10 cellular contexts compared by ENCODE assay signal in genomic region chr17:80453126-80453979, GRCh38. TPM values are rescaled to one million over a fixed set of nuclear protein-coding genes. Genes with fewer than 3 reads are reported as not detected.
DNase-seq lines count a peak whose midpoint lies in the region; ATAC-seq and TF ChIP-seq lines count a peak whose summit lies in the region.
"Had no signal": no experiment of that assay in that cellular context is flagged by ENCODE, and none has a peak within 500 bp of the region (broad histone marks: within the 10 kb centered on the region; RNA-seq: fewer than 3 reads in every experiment).

No MANE protein-coding gene starts in this region.

- no peak overlapping the region for H2BK5ac ChIP-seq in trophoblast cell (ENCODE audit: low read depth, low read length, poor library complexity)

- H3K79me1 ChIP-seq in trophoblast cell (ENCODE audit: low read length), result peaks cover 11% of the 10 kb centered on the region

- 66% methylated on average over 18 of the region's 18 CpGs for WGBS in GM23248 (ENCODE audit: low coverage in 1 of 2, low lambda C conversion rate in 2 of 2, missing lambda C conversion rate in 2 of 2), 2 experiments
- no CpG with 5 or more reads among the region's 18 CpGs for WGBS in trophoblast cell (ENCODE audit: extremely low coverage, insufficient coverage, insufficient read length)

- no peaks in the 10 kb centered on the region for H3K9me2 ChIP-seq in GM23248 (ENCODE audit: insufficient read depth)

- ATAC-seq in sciatic nerve, result no peak
- no peak for ATAC-seq in GM19463 (IDR thresholded peaks at IDR 0.05; ENCODE audit: unreplicated experiment)

- peak overlapping the region; percentile 94 for H4K8ac ChIP-seq in trophoblast cell (ENCODE audit: low read depth, low read length)

- H3K36me3 ChIP-seq in GM23248 (ENCODE audit: low read depth) (no peaks in the 10 kb centered on the region), OCI-LY3 (replicated peaks; ENCODE audit: low read depth, low read length) (no peaks in the 10 kb centered on the region), trophoblast cell (ENCODE audit: control insufficient read depth in 1 of 2, insufficient read depth in 2 of 2, low read length in 2 of 2) (no peaks in the 10 kb centered on the region)

- H3K27ac ChIP-seq in GM23248, result no peak overlapping the region
- H3K27ac ChIP-seq in OCI-LY3 (ENCODE audit: low read length), result no peak overlapping the region
- no peak overlapping the region for H3K27ac ChIP-seq in trophoblast cell (ENCODE audit: low read depth, low read length)

- intact Hi-C loops in sciatic nerve (cut with DNase I), result no loop called here

- no peak overlapping the region for H2AFZ ChIP-seq in GM23248
- H2AFZ ChIP-seq in OCI-LY3 (ENCODE audit: low read depth, low read length), result no peak overlapping the region
- H2AFZ ChIP-seq in trophoblast cell (ENCODE audit: insufficient read depth, low read length, poor library complexity), result no peak overlapping the region

- H3F3A ChIP-seq in GM23248 (ENCODE audit: insufficient read depth), result peaks cover 16% of the 10 kb centered on the region

- no peak overlapping the region for H3K14ac ChIP-seq in trophoblast cell (ENCODE audit: low read length)

- H3K27me3 ChIP-seq in GM23248 (replicated peaks; ENCODE audit: insufficient read depth), result no peaks in the 10 kb centered on the region
- H3K27me3 ChIP-seq in OCI-LY3 (ENCODE audit: low read depth, low read length), result no peaks in the 10 kb centered on the region
- H3K27me3 ChIP-seq in trophoblast cell (ENCODE audit: insufficient read depth, low read length), result no peaks in the 10 kb centered on the region

- in situ Hi-C loops in GM23248 (cut with MboI), result no loop called here

- no peaks in the 10 kb centered on the region for H4K20me1 ChIP-seq in GM23248 (ENCODE audit: insufficient read depth)
- no peaks in the 10 kb centered on the region for H4K20me1 ChIP-seq in OCI-LY3 (ENCODE audit: insufficient read depth, low read length)

- H3K9ac ChIP-seq in GM23248 (no peak overlapping the region; the same call in 1 of the 2 replicates), OCI-LY3 (ENCODE audit: low read length) (peak overlapping the region; percentile 98; the same call in 1 of the 2 replicates), trophoblast cell (ENCODE audit: low read length) (no peak overlapping the region)

- H3K79me2 ChIP-seq in GM23248 (ENCODE audit: insufficient read depth), result no peaks in the 10 kb centered on the region
- H3K79me2 ChIP-seq in OCI-LY3 (ENCODE audit: low read length), result peaks cover 9% of the 10 kb centered on the region; the same call in 1 of the 2 replicates
- H3K79me2 ChIP-seq in trophoblast cell (ENCODE audit: control insufficient read depth, insufficient read depth, low read length, poor library complexity), result peaks cover 7% of the 10 kb centered on the region

- TF ChIP-seq CTCF in OCI-LY3 (IDR thresholded peaks at IDR 0.05; ENCODE audit: low read depth, low read length), result no peak
- TF ChIP-seq CTCF in epithelial cell of esophagus (IDR thresholded peaks at IDR 0.05; ENCODE audit: insufficient read depth, low read depth, low read length, missing control alignments), result no peak

- H3K4me1 ChIP-seq in GM23248 (ENCODE audit: insufficient read depth), result peaks cover 22% of the 10 kb centered on the region
- peaks cover 14% of the 10 kb centered on the region for H3K4me1 ChIP-seq in OCI-LY3 (ENCODE audit: low read length)
- H3K4me1 ChIP-seq in trophoblast cell (ENCODE audit: control insufficient read depth in 1 of 2, insufficient read depth in 2 of 2, low read length in 2 of 2), result peaks cover 5 to 7% of the 10 kb centered on the region in 2 experiments

- H3K4ac ChIP-seq in trophoblast cell (ENCODE audit: low read depth, low read length), result no peak overlapping the region

- H3K4me2 ChIP-seq in GM23248 (ENCODE audit: unreplicated experiment) (peak overlapping the region; percentile 82), OCI-LY3 (ENCODE audit: low read length) (peak overlapping the region; percentile 97), trophoblast cell (ENCODE audit: low read length) (peak overlapping the region; percentile 93)

- H2BK120ac ChIP-seq in trophoblast cell (ENCODE audit: insufficient read depth, low read length, poor library complexity), result no peak overlapping the region

- H4K91ac ChIP-seq in trophoblast cell (ENCODE audit: low read depth, low read length), result peak overlapping the region; percentile 91

- no peak overlapping the region for H2AK5ac ChIP-seq in trophoblast cell (ENCODE audit: low read length)

- H3K4me3 ChIP-seq in GM23248 (peak overlapping the region; percentile 92), OCI-LY3 (ENCODE audit: low read length) (peak overlapping the region; percentile 93), epithelial cell of esophagus (ENCODE audit: low read length) (peak overlapping the region; percentile 78), trophoblast cell (ENCODE audit: low read depth, low read length) (no peak overlapping the region)

- no peak overlapping the region for H3K18ac ChIP-seq in trophoblast cell (ENCODE audit: low read length)

- H2BK12ac ChIP-seq in trophoblast cell (ENCODE audit: low read length), result no peak overlapping the region

- H3K9me3 ChIP-seq in GM23248 (ENCODE audit: low read depth) (no peaks in the 10 kb centered on the region), OCI-LY3 (ENCODE audit: insufficient read depth, low read length) (no peaks in the 10 kb centered on the region), trophoblast cell (ENCODE audit: insufficient read depth, low read depth, low read length) (peaks cover 6% of the 10 kb centered on the region)

- peak overlapping the region; percentile 75 for H4K12ac ChIP-seq in trophoblast cell (ENCODE audit: low read depth, low read length)

- DNase-seq in GM23248 (peak; percentile 59), epithelial cell of esophagus (ENCODE audit: low read depth) (peak; percentile 35), trophoblast cell (no peak), sciatic nerve (ENCODE audit: low spot score) (no peak), LoVo (ENCODE audit: low spot score) (no peak), DMS79 treated with DMSO at 0.1 percent for 48 hours (lab: John Stamatoyannopoulos, UW) (no peak)
- DNase-seq: aorta; NK-92 treated with Interleukin-12 subunit alpha and Interleukin-12 subunit beta, amount 100 ng/mL, for 24 hours had no signal

- H3K23ac ChIP-seq in trophoblast cell (ENCODE audit: low read length), result no peak overlapping the region

RNA-seq across cellular contexts. Expression of gene NPTX1, which starts 23.1 kb away (rescaled TPM):
- total RNA-seq in GM23248 (2014; rRNA removed; shearing (Covaris generic)), result 0.25 and 1.1 TPM in 2 replicates
- 0.39 and 0.43 TPM in 2 replicates for polyA plus RNA-seq in GM23248 (2016; fragmentation: Nextera tagmentation; extraction: Ambion mirVana)
- 0.06 and 0.14 TPM in 2 replicates for polyA plus RNA-seq in trophoblast cell (2013)
- total RNA-seq in sciatic nerve, result 0.53 TPM

RNA-seq across cellular contexts. Expression of gene ENDOV, which starts 38.4 kb away (rescaled TPM):
- 25.1 and 50.3 TPM in 2 replicates for total RNA-seq in GM23248 (2014; rRNA removed; shearing (Covaris generic))
- polyA plus RNA-seq in GM23248 (2016; fragmentation: Nextera tagmentation; extraction: Ambion mirVana), result 25.7 TPM in 2 replicates
- 18.5 and 18.8 TPM in 2 replicates for polyA plus RNA-seq in trophoblast cell (2013)
- 32.4 TPM for total RNA-seq in sciatic nerve

Comparison
In these comparisons a context has a peak if more than half of its experiments do, and no peak if none do; other contexts are left out.
1. DNase-seq: peak in GM23248 (single experiment) and epithelial cell of esophagus (single experiment); none in trophoblast cell (0 of 2), sciatic nerve (single experiment), LoVo (single experiment) and DMS79 treated with DMSO at 0.1 percent for 48 hours (single experiment).
2. Peak in every context shown above with its lines, with median percentiles within 50 percentile points of each other: H3K4me2 ChIP-seq.